ENCODE assay signal across 14 cellular contexts in genomic region chr19:49552749-49553148, GRCh38. TPM values are rescaled to one million over a fixed set of nuclear protein-coding genes. Genes with fewer than 3 reads are reported as not detected.
A peak's percentile ranks its signal among the peaks of the same experiment; 100 is the strongest.
DNase-seq lines count a peak whose midpoint lies in the region; ATAC-seq and TF ChIP-seq lines count a peak whose summit lies in the region.
"Had no signal": no experiment of that assay in that cellular context is flagged by ENCODE, and none has a peak within 500 bp of the region (broad histone marks: within the 10 kb centered on the region; RNA-seq: fewer than 3 reads in every experiment).

No MANE protein-coding gene starts in this region.

- H3K36me3 Mint-ChIP-seq in activated naive CD4-positive, alpha-beta T cell treated with anti-CD3 and anti-CD28 coated beads, Interleukin-2, amount 10 ng/mL, durations not matched to agents 7 days and 5 days = peaks cover 47% of the 10 kb centered on the region
- H3K36me3 Mint-ChIP-seq in activated CD8-positive, alpha-beta T cell treated with anti-CD3 and anti-CD28 coated beads for 36 hours (ENCODE audit: low read depth) = peaks cover 35% of the 10 kb centered on the region

- intact Hi-C loops in activated CD8-positive, alpha-beta T cell treated with anti-CD3 and anti-CD28 coated beads for 36 hours (cut with micrococcal nuclease) = no loop called here
- intact Hi-C loops in esophagus squamous epithelium (cut with DNase I) (no loop called here), thyroid gland (cut with DNase I) (no loop called here)

- H3K36me3 ChIP-seq in esophagus squamous epithelium (peaks cover 9 to 32% (median 17%) of the 10 kb centered on the region in 3 donors), thyroid gland (peaks cover 13 to 16% of the 10 kb centered on the region in 2 donors)

- H3K4me3 ChIP-seq in esophagus squamous epithelium (no peak overlapping the region), thyroid gland (replicated peaks in 1 of 3) (no peak overlapping the region)
- H3K4me3 ChIP-seq: sigmoid colon had no signal

- no peaks in the 10 kb centered on the region for H3K27me3 Mint-ChIP-seq in activated naive CD4-positive, alpha-beta T cell treated with anti-CD3 and anti-CD28 coated beads, Interleukin-2, amount 10 ng/mL, durations not matched to agents 7 days and 5 days
- no peaks in the 10 kb centered on the region for H3K27me3 Mint-ChIP-seq in activated CD8-positive, alpha-beta T cell treated with anti-CD3 and anti-CD28 coated beads for 36 hours
- H3K27me3 Mint-ChIP-seq in stimulated activated naive CD8-positive, alpha-beta T cell treated with anti-CD3 and anti-CD28 coated beads, Interleukin-15, amount 100 ng/mL, for 72 hours = no peaks in the 10 kb centered on the region

- H3K27ac Mint-ChIP-seq in activated naive CD4-positive, alpha-beta T cell treated with anti-CD3 and anti-CD28 coated beads, Interleukin-2, amount 10 ng/mL, durations not matched to agents 7 days and 5 days = peak overlapping the region; percentile 98
- H3K27ac Mint-ChIP-seq in activated CD8-positive, alpha-beta T cell treated with anti-CD3 and anti-CD28 coated beads for 36 hours = peak overlapping the region; percentile 97
- peak overlapping the region; percentile 87 to 92 for H3K27ac Mint-ChIP-seq in stimulated activated naive CD8-positive, alpha-beta T cell treated with anti-CD3 and anti-CD28 coated beads, Interleukin-15, amount 100 ng/mL, for 72 hours

- H3K4me3 Mint-ChIP-seq in activated naive CD4-positive, alpha-beta T cell treated with anti-CD3 and anti-CD28 coated beads, Interleukin-2, amount 10 ng/mL, durations not matched to agents 7 days and 5 days = peak overlapping the region; percentile 65
- H3K4me3 Mint-ChIP-seq in activated CD8-positive, alpha-beta T cell treated with anti-CD3 and anti-CD28 coated beads for 36 hours = peak overlapping the region; percentile 39
- H3K4me3 Mint-ChIP-seq in stimulated activated naive CD8-positive, alpha-beta T cell treated with anti-CD3 and anti-CD28 coated beads, Interleukin-15, amount 100 ng/mL, for 72 hours = peak overlapping the region; percentile 65 to 80

- 68 to 88% methylated on average over 9 to 11 of the region's 11 CpGs for WGBS in esophagus squamous epithelium, 2 donors
- 88 to 93% methylated on average over 11 of the region's 11 CpGs for WGBS in thyroid gland, 2 donors

- no peak for TF ChIP-seq CTCF in activated CD8-positive, alpha-beta T cell treated with anti-CD3 and anti-CD28 coated beads for 36 hours (IDR thresholded peaks at IDR 0.05)
- TF ChIP-seq CTCF in esophagus squamous epithelium (IDR thresholded peaks at IDR 0.05) (no peak), thyroid gland (IDR thresholded peaks at IDR 0.05) (no peak)

- H3K4me1 ChIP-seq in esophagus squamous epithelium (peaks cover 14 to 42% (median 15%) of the 10 kb centered on the region in 3 donors), thyroid gland (peaks cover 0 to 7% of the 10 kb centered on the region in 2 donors)

- H3K27me3 ChIP-seq in esophagus squamous epithelium = no peaks in the 10 kb centered on the region
- H3K27me3 ChIP-seq in thyroid gland = no peaks in the 10 kb centered on the region
- H3K27me3 ChIP-seq: sigmoid colon had no signal

- no peak for ATAC-seq in activated CD8-positive, alpha-beta T cell treated with anti-CD3 and anti-CD28 coated beads for 36 hours
- no peak for ATAC-seq in stimulated activated naive CD8-positive, alpha-beta T cell treated with anti-CD3 and anti-CD28 coated beads, Interleukin-15, amount 100 ng/mL, for 72 hours
- no peak for ATAC-seq in GM18505 (IDR thresholded peaks at IDR 0.05; ENCODE audit: unreplicated experiment)

- TF ChIP-seq POLR2A in esophagus squamous epithelium (IDR thresholded peaks at IDR 0.05) = no peak
- TF ChIP-seq POLR2A in GM18505 (IDR thresholded peaks at IDR 0.05; ENCODE audit: borderline replicate concordance, extremely low read depth, insufficient read depth, insufficient read length) = no peak
- no peak for TF ChIP-seq POLR2A in thyroid gland (IDR thresholded peaks at IDR 0.05)

- H3K9me3 Mint-ChIP-seq in activated naive CD4-positive, alpha-beta T cell treated with anti-CD3 and anti-CD28 coated beads, Interleukin-2, amount 10 ng/mL, durations not matched to agents 7 days and 5 days = no peaks in the 10 kb centered on the region
- H3K9me3 Mint-ChIP-seq in activated CD8-positive, alpha-beta T cell treated with anti-CD3 and anti-CD28 coated beads for 36 hours = no peaks in the 10 kb centered on the region
- H3K9me3 Mint-ChIP-seq in stimulated activated naive CD8-positive, alpha-beta T cell treated with anti-CD3 and anti-CD28 coated beads, Interleukin-15, amount 100 ng/mL, for 72 hours = no peaks in the 10 kb centered on the region

- POLR2A ChIA-PET in activated CD8-positive, alpha-beta T cell treated with anti-CD3 and anti-CD28 coated beads for 36 hours (lab: Charles Lee) = interaction anchor here (1.0 to 5.1 kb wide), 6 partner anchors 8 to 91 kb away, joined by 4 to 31 read pairs (median 12); partner anchors contain the start of gene RPS11

- H3K27ac ChIP-seq in esophagus squamous epithelium (peak overlapping the region in 3 of 4 donors; percentile 6 to 90 (median 38)), thyroid gland (no peak overlapping the region)
- H3K27ac ChIP-seq: KMS-11 had no signal

- peaks cover 87% of the 10 kb centered on the region for H3K4me1 Mint-ChIP-seq in activated naive CD4-positive, alpha-beta T cell treated with anti-CD3 and anti-CD28 coated beads, Interleukin-2, amount 10 ng/mL, durations not matched to agents 7 days and 5 days
- H3K4me1 Mint-ChIP-seq in activated CD8-positive, alpha-beta T cell treated with anti-CD3 and anti-CD28 coated beads for 36 hours (ENCODE audit: low read depth) = peaks cover 63% of the 10 kb centered on the region
- H3K4me1 Mint-ChIP-seq in stimulated activated naive CD8-positive, alpha-beta T cell treated with anti-CD3 and anti-CD28 coated beads, Interleukin-15, amount 100 ng/mL, for 72 hours = peaks cover 84% of the 10 kb centered on the region

- H3K9me3 ChIP-seq in esophagus squamous epithelium (no peaks in the 10 kb centered on the region), thyroid gland (no peaks in the 10 kb centered on the region)
- H3K9me3 ChIP-seq: sigmoid colon had no signal

- peak; percentile 67 for DNase-seq in activated naive CD4-positive, alpha-beta T cell treated with anti-CD3 and anti-CD28 coated beads, Interleukin-2, amount 10 ng/mL, durations not matched to agents 7 days and 5 days
- DNase-seq in activated naive CD4-positive, alpha-beta T cell treated with anti-CD3 and anti-CD28 coated beads, Interleukin-2, amount 50 U/mL, for 16 hours = no peak
- peak; percentile 44 for DNase-seq in activated CD8-positive, alpha-beta T cell treated with anti-CD3 and anti-CD28 coated beads for 36 hours
- DNase-seq in esophagus squamous epithelium (lab: John Stamatoyannopoulos, UW) = no peak
- no peak for DNase-seq in stimulated activated naive CD8-positive, alpha-beta T cell treated with anti-CD3 and anti-CD28 coated beads, Interleukin-15, amount 100 ng/mL, for 72 hours
- DNase-seq in DMS53 (lab: John Stamatoyannopoulos, UW) = no peak
- DNase-seq in thyroid gland = no peak
- DNase-seq: caudate nucleus; EL; NCI-H187 treated with DMSO at 0.1 percent for 48 hours; NK-92 treated with Interleukin-12 subunit alpha and Interleukin-12 subunit beta, amount 100 ng/mL, for 24 hours; sigmoid colon had no signal

- CTCF ChIA-PET in activated naive CD4-positive, alpha-beta T cell treated with anti-CD3 and anti-CD28 coated beads, Interleukin-2, amount 10 ng/mL, durations not matched to agents 7 days and 5 days (lab: Charles Lee) = interaction anchor here (0.6 to 11.7 kb wide), 4 partner anchors 8 to 46 kb away, joined by 3 to 183 read pairs (median 32); no protein-coding TSS in a partner anchor
- CTCF ChIA-PET in activated CD8-positive, alpha-beta T cell treated with anti-CD3 and anti-CD28 coated beads for 36 hours (lab: Charles Lee) = interaction anchor here (1.1 to 9.6 kb wide), 8 partner anchors 8 to 165 kb away, joined by 3 to 232 read pairs (median 6); partner anchors contain the start of gene PRR12

RNA-seq across cellular contexts. Expression of gene RCN3, which starts 24.9 kb away (rescaled TPM):
- total RNA-seq in activated CD8-positive, alpha-beta T cell treated with anti-CD3 and anti-CD28 coated beads for 36 hours = 1 to 10 TPM; 4.2 to 5.9 TPM
- total RNA-seq in esophagus squamous epithelium (1 to 10 TPM; 1.0 to 7.2 (median 2.3) TPM), thyroid gland (10 to 100 TPM in 3 of 4 donors, 1 to 10 TPM in 1; 9.7 to 12.6 (median 11.3) TPM)

RNA-seq across cellular contexts. Expression of gene NOSIP, which starts 27.6 kb away (rescaled TPM):
- 10 to 100 TPM; 75.6 to 79.4 TPM for total RNA-seq in activated CD8-positive, alpha-beta T cell treated with anti-CD3 and anti-CD28 coated beads for 36 hours
- total RNA-seq in esophagus squamous epithelium (10 to 100 TPM; 37.8 to 50.7 (median 40.2) TPM), thyroid gland (10 to 100 TPM; 46.1 to 94.6 (median 64.7) TPM)

RNA-seq across cellular contexts. Expression of gene PRRG2, which starts 28.4 kb away (rescaled TPM):
- 1 to 10 TPM; 1.5 TPM for total RNA-seq in activated CD8-positive, alpha-beta T cell treated with anti-CD3 and anti-CD28 coated beads for 36 hours
- total RNA-seq in esophagus squamous epithelium (10 to 100 TPM in 1 of 4 donors, 1 to 10 TPM in 3; 7.7 to 19.8 (median 8.8) TPM), thyroid gland (10 to 100 TPM in 3 of 4 donors, 1 to 10 TPM in 1; 8.9 to 29.6 (median 25.0) TPM)

RNA-seq across cellular contexts. Expression of gene PRR12, which starts 38.2 kb away (rescaled TPM):
- total RNA-seq in activated CD8-positive, alpha-beta T cell treated with anti-CD3 and anti-CD28 coated beads for 36 hours = 10 to 100 TPM; 16.0 to 17.8 TPM
- total RNA-seq in esophagus squamous epithelium (10 to 100 TPM in 1 of 4 donors, 1 to 10 TPM in 3; 4.5 to 11.9 (median 7.7) TPM), thyroid gland (10 to 100 TPM in 3 of 4 donors, 1 to 10 TPM in 1; 7.3 to 15.6 (median 12.4) TPM)

RNA-seq across cellular contexts. Expression of gene FCGRT, which starts 40.3 kb away (rescaled TPM):
- 10 to 100 TPM; 13.1 to 13.6 TPM for total RNA-seq in activated CD8-positive, alpha-beta T cell treated with anti-CD3 and anti-CD28 coated beads for 36 hours
- total RNA-seq in esophagus squamous epithelium (100 to 1,000 TPM in 1 of 4 donors, 10 to 100 TPM in 3; 18.0 to 129 (median 60.0) TPM), thyroid gland (100 to 1,000 TPM; 149 to 248 (median 180) TPM)

Comparison
In these comparisons a context has a peak if more than half of its experiments do, and no peak if none do; other contexts are left out.
1. DNase-seq: peak in activated naive CD4-positive, alpha-beta T cell treated with anti-CD3 and anti-CD28 coated beads, Interleukin-2, amount 10 ng/mL, durations not matched to agents 7 days and 5 days (single experiment) and activated CD8-positive, alpha-beta T cell treated with anti-CD3 and anti-CD28 coated beads for 36 hours (single experiment); none in activated naive CD4-positive, alpha-beta T cell treated with anti-CD3 and anti-CD28 coated beads, Interleukin-2, amount 50 U/mL, for 16 hours (single experiment), esophagus squamous epithelium (single experiment), stimulated activated naive CD8-positive, alpha-beta T cell treated with anti-CD3 and anti-CD28 coated beads, Interleukin-15, amount 100 ng/mL, for 72 hours (0 of 2), DMS53 (single experiment) and thyroid gland (0 of 2).
2. H3K27ac ChIP-seq: peak in esophagus squamous epithelium (3 of 4); none in thyroid gland (0 of 3).
3. Peak in every context shown above with its lines, with median percentiles within 50 percentile points of each other: H3K27ac Mint-ChIP-seq and H3K4me3 Mint-ChIP-seq.